ENCODE assay signal across 9 cellular contexts in the genomic region with DNA sequence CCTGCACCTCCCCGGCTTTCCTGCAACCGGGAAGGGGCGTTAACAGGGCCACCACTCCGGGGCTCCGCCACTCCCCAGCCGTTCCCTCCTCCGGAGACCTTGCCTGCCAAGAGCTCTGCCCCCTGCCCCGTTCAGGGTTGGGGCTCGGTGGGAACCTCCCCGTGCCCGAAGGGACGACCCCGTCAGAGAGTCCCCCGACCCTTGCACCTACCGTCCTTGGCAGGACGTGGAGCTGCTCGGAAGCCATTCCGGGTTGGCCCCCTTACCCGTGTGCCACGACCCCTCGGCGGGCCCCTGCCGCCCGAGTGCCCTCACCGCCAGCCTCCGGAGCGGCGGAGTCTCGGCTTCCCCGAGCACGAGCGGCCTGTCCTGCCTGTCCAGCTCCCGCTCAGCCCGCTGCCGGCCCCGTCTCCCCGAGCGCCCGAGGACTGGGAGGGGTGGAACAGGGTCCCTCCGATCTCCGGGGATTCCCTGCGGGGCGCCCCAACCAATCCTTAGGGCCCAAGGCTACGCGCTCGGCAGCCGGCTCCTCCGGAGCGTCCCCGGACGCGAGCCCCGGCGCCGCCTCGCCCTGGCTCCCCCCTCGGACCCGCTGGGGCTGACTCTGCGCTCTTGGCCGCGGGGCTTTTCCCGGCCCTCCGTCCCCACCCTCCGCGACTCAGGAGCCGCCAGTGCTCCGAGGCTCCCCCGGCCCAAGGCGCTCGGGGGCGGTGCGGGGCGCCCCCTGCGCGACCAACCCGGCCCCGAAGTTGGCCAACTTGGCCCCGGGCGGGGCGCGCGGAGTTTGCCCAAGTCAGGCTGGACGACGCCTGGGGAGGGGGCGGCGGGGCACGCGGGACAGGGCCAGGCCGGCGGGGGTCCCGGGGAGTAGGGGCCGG. TPM values are rescaled to one million over a fixed set of nuclear protein-coding genes. Genes with fewer than 3 reads are reported as not detected.
DNase-seq lines count a peak whose midpoint lies in the region; ATAC-seq and TF ChIP-seq lines count a peak whose summit lies in the region.
"Had no signal": no experiment of that assay in that cellular context is flagged by ENCODE, and none has a peak within 500 bp of the region (broad histone marks: within the 10 kb centered on the region; RNA-seq: fewer than 3 reads in every experiment).

No MANE protein-coding gene starts in this region.

- no peaks in the 10 kb centered on the region for H3K9me3 ChIP-seq in esophagus (ENCODE audit: control insufficient read depth in 2 of 2, insufficient read depth in 1 of 2, low read depth in 1 of 2, low read length in 1 of 2)
- H3K9me3 ChIP-seq in mucosa of stomach (ENCODE audit: control insufficient read depth, low read length) = no peaks in the 10 kb centered on the region
- H3K9me3 ChIP-seq in vagina = no peaks in the 10 kb centered on the region

- peak overlapping the region; percentile 6 to 42 for H3K27ac ChIP-seq in esophagus (ENCODE audit: low read depth in 2 of 2, low read length in 1 of 2)
- H3K27ac ChIP-seq in vagina = peak overlapping the region; percentile 80

- TF ChIP-seq CTCF in vagina (IDR thresholded peaks at IDR 0.05) (no peak), GM13977 (IDR thresholded peaks at IDR 0.05; ENCODE audit: extremely low read depth, insufficient read depth, missing control alignments) (no peak)

- H3K27me3 ChIP-seq in esophagus (ENCODE audit: control insufficient read depth in 1 of 2, insufficient read depth in 2 of 2, low read length in 2 of 2) = peaks cover 0 to 2% of the 10 kb centered on the region in 2 donors
- H3K27me3 ChIP-seq in mucosa of stomach (ENCODE audit: control insufficient read depth, insufficient read depth, low read length) = peaks cover 46% of the 10 kb centered on the region
- no peaks in the 10 kb centered on the region for H3K27me3 ChIP-seq in vagina

- no peak for TF ChIP-seq POLR2A in vagina (IDR thresholded peaks at IDR 0.05)

- no peaks in the 10 kb centered on the region for H3K36me3 ChIP-seq in esophagus (ENCODE audit: control insufficient read depth in 2 of 2, insufficient read depth in 2 of 2, low read length in 1 of 2)
- H3K36me3 ChIP-seq in mucosa of stomach (ENCODE audit: control insufficient read depth, insufficient read depth, low read length) = no peaks in the 10 kb centered on the region
- H3K36me3 ChIP-seq in vagina = no peaks in the 10 kb centered on the region

- intact Hi-C loops in vagina (cut with DNase I) = loop anchor here (5.0 kb wide), 2 partner anchors 72 to 177 kb away; no protein-coding TSS in a partner anchor

- no peak for ATAC-seq in GM21825 (IDR thresholded peaks at IDR 0.05; ENCODE audit: unreplicated experiment)

- 1 to 2% methylated on average over 82 to 92 of the region's 92 CpGs for WGBS in esophagus, 2 donors

- DNase-seq in activated T-cell treated with anti-CD3 and anti-CD28 coated beads, Interleukin-2, amount 50 U/mL, for 48 hours = peak; percentile 23 to 27
- DNase-seq in activated T-cell treated with anti-CD3 and anti-CD28 coated beads, Interleukin-2, amount 50 U/mL, for 1 hour = no peak
- DNase-seq in vagina (ENCODE audit: extremely low spot score in 2 of 2) (no peak), GM13977 (ENCODE audit: low spot score) (no peak), NCI-H2029 treated with DMSO at 0.1 percent for 48 hours (lab: John Stamatoyannopoulos, UW) (no peak)
- DNase-seq: Calu3 had no signal

- H3K4me1 ChIP-seq in esophagus (ENCODE audit: control insufficient read depth in 2 of 2, insufficient read depth in 2 of 2, low read length in 1 of 2) (peaks cover 9% of the 10 kb centered on the region in 2 donors), mucosa of stomach (ENCODE audit: control insufficient read depth, insufficient read depth, low read length) (no peaks in the 10 kb centered on the region), vagina (peaks cover 25% of the 10 kb centered on the region)

- H3K4me3 ChIP-seq in esophagus (ENCODE audit: low read depth in 1 of 2, low read length in 2 of 2) = peak overlapping the region; percentile 42 to 50
- no peak overlapping the region for H3K4me3 ChIP-seq in mucosa of stomach (ENCODE audit: low read length)
- peak overlapping the region; percentile 55 to 69 for H3K4me3 ChIP-seq in vagina

- H3K9ac ChIP-seq in mucosa of stomach (ENCODE audit: low read length) = peak overlapping the region; percentile 15

- in situ Hi-C loops in GM13977 (cut with MboI; ENCODE audit: low pct_unique_long_range_greater_than_20kb, low sequenced_read_pairs, unreplicated experiment) = no loop called here

RNA-seq across cellular contexts. Expression of a gene that starts 0.7 kb away (rescaled TPM):
- polyA plus RNA-seq in esophagus = 1 to 10 TPM; 1.4 to 1.5 TPM
- total RNA-seq in vagina = 17.4 TPM
- total RNA-seq: Calu3 had no signal

Comparison
In these comparisons a context has a peak if more than half of its experiments do, and no peak if none do; other contexts are left out.
1. DNase-seq: peak in activated T-cell treated with anti-CD3 and anti-CD28 coated beads, Interleukin-2, amount 50 U/mL, for 48 hours (2 of 2); none in activated T-cell treated with anti-CD3 and anti-CD28 coated beads, Interleukin-2, amount 50 U/mL, for 1 hour (single experiment), vagina (0 of 2), GM13977 (single experiment) and NCI-H2029 treated with DMSO at 0.1 percent for 48 hours (single experiment).